ENCODE assay signal across 8 cellular contexts in the genomic region with DNA sequence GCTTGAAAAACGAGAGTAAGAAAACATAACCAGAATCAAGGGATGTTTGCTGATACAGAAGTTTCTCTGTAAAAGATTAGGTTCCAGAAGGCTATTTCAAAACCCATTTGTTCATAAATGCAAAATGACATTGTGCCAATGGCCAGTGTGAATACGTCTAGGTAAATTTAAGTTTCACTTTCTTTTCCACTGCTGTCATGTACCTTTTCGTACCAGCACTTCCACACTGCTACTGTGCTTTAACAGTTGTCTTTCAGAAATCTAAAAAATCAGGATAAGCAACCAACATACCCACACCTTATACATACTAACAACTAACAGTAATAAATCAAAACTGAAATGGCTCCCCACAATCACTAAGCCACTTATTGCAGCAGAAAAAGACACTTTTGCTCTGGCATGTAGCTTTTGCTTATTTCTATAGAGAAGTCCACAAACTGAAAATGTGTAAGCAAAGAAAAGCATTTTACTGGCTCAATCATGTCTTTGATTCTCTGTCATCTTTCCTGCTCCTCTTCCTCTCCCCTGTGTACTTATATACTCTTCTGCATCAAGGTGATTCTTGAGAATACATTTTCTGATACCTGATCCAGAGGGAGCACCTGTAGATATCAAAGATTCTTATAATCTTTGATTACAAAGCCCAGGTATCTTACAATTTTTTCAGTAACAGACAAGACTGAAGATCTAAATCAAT. TPM values are rescaled to one million over a fixed set of nuclear protein-coding genes. Genes with fewer than 3 reads are reported as not detected.
DNase-seq lines count a peak whose midpoint lies in the region; ATAC-seq, FAIRE-seq and TF ChIP-seq lines count a peak whose summit lies in the region.

No MANE protein-coding gene starts in this region.

- TF ChIP-seq POLR2A in GM12878 (IDR thresholded peaks at IDR 0.05; ENCODE audit: low read depth, low read length), result no peak

- peak; percentile 18 for FAIRE-seq in GM12878 (lab: Jason Lieb, UNC)

- H3K27ac ChIP-seq in GM12878 (ENCODE audit: control insufficient read depth, insufficient read depth), result peak overlapping the region; percentile 82

- peak overlapping the region; percentile 70 for H3K4me3 Mint-ChIP-seq in activated CD4-positive, alpha-beta T cell treated with anti-CD3 and anti-CD28 coated beads for 36 hours

- H3K36me3 ChIP-seq in GM12878 (ENCODE audit: control insufficient read depth in 2 of 2, insufficient read depth in 2 of 2, low read length in 1 of 2), result peaks cover 0 to 6% of the 10 kb centered on the region in 2 experiments; a peak in 2 of 4 replicates

- no peaks in the 10 kb centered on the region for H3K27me3 ChIP-seq in GM12878 (replicated peaks in 1 of 2; ENCODE audit: control insufficient read depth in 2 of 2, insufficient read depth in 2 of 2, low read length in 1 of 2)

- peaks cover 27% of the 10 kb centered on the region for H3K4me1 ChIP-seq in GM12878 (ENCODE audit: control insufficient read depth, insufficient read depth, low read length)

- POLR2A ChIA-PET in activated CD4-positive, alpha-beta T cell treated with anti-CD3 and anti-CD28 coated beads for 36 hours (lab: Charles Lee), result interaction anchor here (0.5 to 1.4 kb wide), 3 partner anchors 10 to 338 kb away, joined by 3 to 4 read pairs (median 3); a partner anchor contains a TSS
- POLR2A ChIA-PET in GM12878 (lab: Charles Lee), result interaction anchor here (0.6 to 2.6 kb wide), 9 partner anchors 10 to 76 kb away, joined by 3 to 8 read pairs (median 4); a partner anchor contains a TSS

- peaks cover 99% of the 10 kb centered on the region for H3K79me2 ChIP-seq in GM12878 (ENCODE audit: control insufficient read depth, insufficient read depth, low read length)

- TF ChIP-seq RAD21 in GM12878 (IDR thresholded peaks at IDR 0.05; ENCODE audit: insufficient read depth, low read depth, low read length), result no peak

- 1% methylated on average over 3 of the region's 3 CpGs for WGBS in GM12878 (ENCODE audit: insufficient coverage, insufficient replicate concordance, low lambda C conversion rate, missing lambda C conversion rate)

- no peaks in the 10 kb centered on the region for H3K9me3 Mint-ChIP-seq in activated CD4-positive, alpha-beta T cell treated with anti-CD3 and anti-CD28 coated beads for 36 hours (ENCODE audit: low read depth)

- no peaks in the 10 kb centered on the region for H4K20me1 ChIP-seq in GM12878 (ENCODE audit: control insufficient read depth, insufficient read depth)

- peaks cover 64% of the 10 kb centered on the region for H3K4me1 Mint-ChIP-seq in activated CD4-positive, alpha-beta T cell treated with anti-CD3 and anti-CD28 coated beads for 36 hours

- no peaks in the 10 kb centered on the region; the same call in 1 of the 3 replicates for H3K9me3 ChIP-seq in GM12878 (replicated peaks; ENCODE audit: control insufficient read depth, insufficient read depth, low read length)

- in situ Hi-C loops in GM12878 (cut with MboI), result no loop called here

- RAD21 ChIA-PET in GM12878 (lab: Charles Lee; ENCODE audit: unreplicated experiment), result interaction anchor here (0.8 to 4.4 kb wide), 16 partner anchors 8 to 76 kb away, joined by 3 to 39 read pairs (median 5); a partner anchor contains a TSS

- no peak for TF ChIP-seq EP300 in GM12878 (IDR thresholded peaks at IDR 0.05; ENCODE audit: borderline replicate concordance in 1 of 2, control insufficient read depth in 1 of 2, low read depth in 2 of 2, low read length in 2 of 2)

- no TSS peak for BruUV-seq in GM12878 (replicated peaks; lab: Mats Ljungman, UMichigan)

- no peak for DNase-seq in activated CD4-positive, alpha-beta T cell treated with anti-CD3 and anti-CD28 coated beads for 36 hours
- DNase-seq in activated CD4-positive, alpha-beta T cell treated with anti-CD3 and anti-CD28 coated beads for 4 hours, result no peak
- DNase-seq in GM12878 (ENCODE audit: low read depth, low spot score) (peak; percentile 67), midbrain (lab: John Stamatoyannopoulos, UW) (peak; percentile 35), NCI-H2171 (lab: John Stamatoyannopoulos, UW) (no peak), NCI-H345 treated with DMSO at 0.1 percent for 48 hours (lab: John Stamatoyannopoulos, UW; ENCODE audit: unreplicated experiment) (no peak), DMS153 (lab: John Stamatoyannopoulos, UW) (no peak)

- H3K27me3 Mint-ChIP-seq in activated CD4-positive, alpha-beta T cell treated with anti-CD3 and anti-CD28 coated beads for 36 hours, result no peaks in the 10 kb centered on the region

- peaks cover 22% of the 10 kb centered on the region for H3K36me3 Mint-ChIP-seq in activated CD4-positive, alpha-beta T cell treated with anti-CD3 and anti-CD28 coated beads for 36 hours (ENCODE audit: low read depth)

- ATAC-seq in activated CD4-positive, alpha-beta T cell treated with anti-CD3 and anti-CD28 coated beads for 36 hours, result peak; percentile 53
- ATAC-seq in HG03159 (IDR thresholded peaks at IDR 0.05; ENCODE audit: unreplicated experiment) (peak; percentile 58), GM12878 (peak; percentile 60)

- no peak for TF ChIP-seq CTCF in GM12878 (IDR thresholded peaks at IDR 0.05 in 2 of 3, conservative IDR thresholded peaks at IDR 0.05 in 1 of 3; ENCODE audit: control insufficient read depth in 2 of 3, extremely low read depth in 1 of 3, insufficient read depth in 1 of 3, low read depth in 3 of 3, low read length in 3 of 3)

- no peak overlapping the region for H2AFZ ChIP-seq in GM12878 (ENCODE audit: control insufficient read depth, low read depth, low read length)

- H3K4me2 ChIP-seq in GM12878 (ENCODE audit: control insufficient read depth, insufficient read depth), result peak overlapping the region; percentile 96

- intact Hi-C loops in activated CD4-positive, alpha-beta T cell treated with anti-CD3 and anti-CD28 coated beads for 36 hours (cut with DNase I, micrococcal nuclease), result loop anchor here (1.0 to 10.0 kb wide), 6 partner anchors 23 to 960 kb away; a partner anchor contains a TSS
- intact Hi-C loops in GM12878 (cut with micrococcal nuclease; ENCODE audit: unreplicated experiment), result loop anchor here (2.0 to 10.0 kb wide), 3 partner anchors 34 to 1290 kb away; a partner anchor contains a TSS

- peak overlapping the region; percentile 69 for H3K4me3 ChIP-seq in GM12878

- peak overlapping the region; percentile 94 for H3K27ac Mint-ChIP-seq in activated CD4-positive, alpha-beta T cell treated with anti-CD3 and anti-CD28 coated beads for 36 hours

- SMC1A ChIA-PET in GM12878 (lab: Charles Lee; ENCODE audit: uncharacterized antibody, unreplicated experiment), result interaction anchor here (0.9 to 16.0 kb wide), 9 partner anchors 10 to 71 kb away, joined by 3 to 308 read pairs (median 16); a partner anchor contains a TSS

- CTCF ChIA-PET in activated CD4-positive, alpha-beta T cell treated with anti-CD3 and anti-CD28 coated beads for 36 hours (lab: Charles Lee), result interaction anchor here (0.5 to 4.0 kb wide), 10 partner anchors 9 to 63 kb away, joined by 3 to 17 read pairs (median 4); no protein-coding TSS in a partner anchor
- CTCF ChIA-PET in GM12878 (lab: Yijun Ruan, JAX), result interaction anchor here (1.4 to 13.8 kb wide), 5 partner anchors 11 to 75 kb away, joined by 4 to 160 read pairs (median 8); no protein-coding TSS in a partner anchor

- peak overlapping the region; percentile 61 for H3K9ac ChIP-seq in GM12878 (ENCODE audit: control insufficient read depth, insufficient read depth, low read length)

TF ChIP-seq in GM12878, 131 proteins besides CTCF, POLR2A, EP300 and RAD21 (continues in another document):
- TF ChIP-seq, protein P1, sequence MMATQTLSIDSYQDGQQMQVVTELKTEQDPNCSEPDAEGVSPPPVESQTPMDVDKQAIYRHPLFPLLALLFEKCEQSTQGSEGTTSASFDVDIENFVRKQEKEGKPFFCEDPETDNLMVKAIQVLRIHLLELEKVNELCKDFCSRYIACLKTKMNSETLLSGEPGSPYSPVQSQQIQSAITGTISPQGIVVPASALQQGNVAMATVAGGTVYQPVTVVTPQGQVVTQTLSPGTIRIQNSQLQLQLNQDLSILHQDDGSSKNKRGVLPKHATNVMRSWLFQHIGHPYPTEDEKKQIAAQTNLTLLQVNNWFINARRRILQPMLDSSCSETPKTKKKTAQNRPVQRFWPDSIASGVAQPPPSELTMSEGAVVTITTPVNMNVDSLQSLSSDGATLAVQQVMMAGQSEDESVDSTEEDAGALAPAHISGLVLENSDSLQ (IDR thresholded peaks at IDR 0.05), result 0 out of 2 replicates have a peak, but pooled peaks have one; percentile 4
- TF ChIP-seq CHD2 (IDR thresholded peaks at IDR 0.05; ENCODE audit: borderline replicate concordance, low read depth, low read length) (no peak), WRNIP1 (IDR thresholded peaks at IDR 0.05; ENCODE audit: borderline replicate concordance, low read depth, low read length) (no peak), JUND (IDR thresholded peaks at IDR 0.05; ENCODE audit: low read depth, low read length) (no peak), MYB (IDR thresholded peaks at IDR 0.05; ENCODE audit: borderline replicate concordance, low read depth, low read length) (no peak), RUNX3 (IDR thresholded peaks at IDR 0.05; ENCODE audit: low read length) (no peak)

RNA-seq across cellular contexts. Expression of a gene that starts 34.3 kb away (rescaled TPM):
- total RNA-seq in activated CD4-positive, alpha-beta T cell treated with anti-CD3 and anti-CD28 coated beads for 36 hours, result 10 to 100 TPM; 75.2 to 87.0 TPM
- 78.0 and 86.2 TPM in 2 replicates for total RNA-seq in GM12878 (2013; cell fraction: nucleolus; rRNA removed)
- total RNA-seq in GM12878 (2014; rRNA removed) (45.7 and 49.2 TPM in 2 replicates), GM12878 (2014; rRNA removed; fragmentation: Illumina TruSeq; extraction: Trizol) (55.1 and 59.4 TPM in 2 replicates), GM12878 (2021) (70.5 and 74.2 TPM in 2 replicates)
- 22.7 TPM for polyA plus RNA-seq in GM12878 (2011; ENCODE audit: low read depth)
- polyA plus RNA-seq in GM12878 (2011; rRNA removed) (83.5 and 97.6 TPM in 2 replicates), GM12878 (2014; fragmentation: Illumina TruSeq; extraction: Trizol) (91.6 and 118 TPM in 2 replicates), GM12878 (2014; fragmentation: Nextera tagmentation; extraction: Ambion mirVana) (10 to 100 TPM; 43.3 to 43.5 TPM), GM12878 (2014; rRNA removed) (46.8 and 47.9 TPM in 2 replicates), GM12878 (2016; fragmentation: Nextera tagmentation; extraction: Ambion mirVana) (10 to 100 TPM; 56.2 to 64.0 TPM)
- 55.7 and 60.5 TPM in 2 replicates for polyA plus RNA-seq in GM12878 (2011; cell fraction: cytosol; rRNA removed)
- 49.6 and 50.3 TPM in 2 replicates for polyA plus RNA-seq in GM12878 (2011; cell fraction: nucleus; rRNA removed)
- 35.2 and 60.8 TPM in 2 replicates for polyA plus RNA-seq in GM12878 (2012)
- 93.0 and 151 TPM in 2 replicates for polyA minus RNA-seq in GM12878 (2011; rRNA and poly(A)+ RNA removed)
- polyA minus RNA-seq in GM12878 (2011; cell fraction: cytosol; rRNA and poly(A)+ RNA removed), result 33.3 and 41.4 TPM in 2 replicates
- 49.9 and 69.4 TPM in 2 replicates for polyA minus RNA-seq in GM12878 (2011; cell fraction: nucleus; rRNA and poly(A)+ RNA removed)

Comparison
In these comparisons a context has a peak if more than half of its experiments do, and no peak if none do; other contexts are left out.
1. DNase-seq: peak in GM12878 (single experiment) and midbrain (single experiment); none in activated CD4-positive, alpha-beta T cell treated with anti-CD3 and anti-CD28 coated beads for 36 hours (single experiment), activated CD4-positive, alpha-beta T cell treated with anti-CD3 and anti-CD28 coated beads for 4 hours (0 of 2), NCI-H2171 (single experiment), NCI-H345 treated with DMSO at 0.1 percent for 48 hours (single experiment) and DMS153 (single experiment).
2. Peak in every context shown above with its lines, with median percentiles within 50 percentile points of each other: ATAC-seq.